1 cellular context compared by ENCODE assay signal in the genomic region with DNA sequence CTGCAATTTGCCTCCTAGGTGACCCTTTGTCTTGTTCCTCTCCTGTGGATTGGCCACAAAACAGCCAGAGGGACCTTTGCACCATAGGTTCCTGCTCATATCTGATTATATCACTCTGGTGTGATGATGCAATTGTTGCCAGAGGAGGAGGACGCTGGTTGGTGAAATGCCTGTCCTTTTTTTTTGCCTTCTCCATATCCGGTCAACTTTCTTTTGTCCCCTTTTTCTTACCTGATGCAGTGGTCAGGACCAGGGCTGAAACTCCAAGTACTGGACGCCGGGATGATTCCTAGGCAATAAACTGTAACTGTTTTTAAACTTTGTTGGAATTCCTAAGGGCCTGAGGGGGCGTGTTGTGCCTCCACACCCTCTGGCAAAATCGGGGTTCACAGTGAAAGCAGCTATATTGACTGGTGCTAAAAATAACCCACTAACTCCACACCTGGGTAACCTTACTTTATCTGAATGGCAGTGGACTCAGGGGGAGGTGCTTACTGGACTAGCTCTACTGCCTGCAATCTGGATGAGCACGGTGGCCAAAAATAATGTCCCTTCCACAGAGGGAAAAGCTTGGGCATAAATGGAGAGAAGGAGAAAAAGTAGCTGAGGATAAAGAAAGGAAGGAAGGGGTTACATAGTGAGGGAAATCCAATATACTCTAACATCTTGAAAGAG.
TF ChIP-seq lines count a peak whose summit lies in the region.

No MANE protein-coding gene starts in this region.

TF ChIP-seq in K562, 482 proteins besides CTCF, POLR2A, EP300 and RAD21 (continues in another document):
- TF ChIP-seq, protein P1, sequence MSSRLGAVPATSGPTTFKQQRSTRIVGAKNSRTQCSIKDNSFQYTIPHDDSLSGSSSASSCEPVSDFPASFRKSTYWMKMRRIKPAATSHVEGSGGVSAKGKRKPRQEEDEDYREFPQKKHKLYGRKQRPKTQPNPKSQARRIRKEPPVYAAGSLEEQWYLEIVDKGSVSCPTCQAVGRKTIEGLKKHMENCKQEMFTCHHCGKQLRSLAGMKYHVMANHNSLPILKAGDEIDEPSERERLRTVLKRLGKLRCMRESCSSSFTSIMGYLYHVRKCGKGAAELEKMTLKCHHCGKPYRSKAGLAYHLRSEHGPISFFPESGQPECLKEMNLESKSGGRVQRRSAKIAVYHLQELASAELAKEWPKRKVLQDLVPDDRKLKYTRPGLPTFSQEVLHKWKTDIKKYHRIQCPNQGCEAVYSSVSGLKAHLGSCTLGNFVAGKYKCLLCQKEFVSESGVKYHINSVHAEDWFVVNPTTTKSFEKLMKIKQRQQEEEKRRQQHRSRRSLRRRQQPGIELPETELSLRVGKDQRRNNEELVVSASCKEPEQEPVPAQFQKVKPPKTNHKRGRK (tag; IDR thresholded peaks at IDR 0.05), result no peak
- TF ChIP-seq ATF6 (CRISPR knock-in tag; IDR thresholded peaks at IDR 0.05), result no peak
- 0 out of 2 replicates have a peak, but pooled peaks have one; percentile 50 for TF ChIP-seq ZNF584 (CRISPR knock-in tag; IDR thresholded peaks at IDR 0.05; ENCODE audit: low read depth)
- TF ChIP-seq SMARCA5 (IDR thresholded peaks at IDR 0.05), result no peak
- peak; percentile 42; the same call in 1 of the 2 replicates for TF ChIP-seq ZNF197 (CRISPR knock-in tag; IDR thresholded peaks at IDR 0.05; ENCODE audit: low read depth)
- TF ChIP-seq, protein P2, sequence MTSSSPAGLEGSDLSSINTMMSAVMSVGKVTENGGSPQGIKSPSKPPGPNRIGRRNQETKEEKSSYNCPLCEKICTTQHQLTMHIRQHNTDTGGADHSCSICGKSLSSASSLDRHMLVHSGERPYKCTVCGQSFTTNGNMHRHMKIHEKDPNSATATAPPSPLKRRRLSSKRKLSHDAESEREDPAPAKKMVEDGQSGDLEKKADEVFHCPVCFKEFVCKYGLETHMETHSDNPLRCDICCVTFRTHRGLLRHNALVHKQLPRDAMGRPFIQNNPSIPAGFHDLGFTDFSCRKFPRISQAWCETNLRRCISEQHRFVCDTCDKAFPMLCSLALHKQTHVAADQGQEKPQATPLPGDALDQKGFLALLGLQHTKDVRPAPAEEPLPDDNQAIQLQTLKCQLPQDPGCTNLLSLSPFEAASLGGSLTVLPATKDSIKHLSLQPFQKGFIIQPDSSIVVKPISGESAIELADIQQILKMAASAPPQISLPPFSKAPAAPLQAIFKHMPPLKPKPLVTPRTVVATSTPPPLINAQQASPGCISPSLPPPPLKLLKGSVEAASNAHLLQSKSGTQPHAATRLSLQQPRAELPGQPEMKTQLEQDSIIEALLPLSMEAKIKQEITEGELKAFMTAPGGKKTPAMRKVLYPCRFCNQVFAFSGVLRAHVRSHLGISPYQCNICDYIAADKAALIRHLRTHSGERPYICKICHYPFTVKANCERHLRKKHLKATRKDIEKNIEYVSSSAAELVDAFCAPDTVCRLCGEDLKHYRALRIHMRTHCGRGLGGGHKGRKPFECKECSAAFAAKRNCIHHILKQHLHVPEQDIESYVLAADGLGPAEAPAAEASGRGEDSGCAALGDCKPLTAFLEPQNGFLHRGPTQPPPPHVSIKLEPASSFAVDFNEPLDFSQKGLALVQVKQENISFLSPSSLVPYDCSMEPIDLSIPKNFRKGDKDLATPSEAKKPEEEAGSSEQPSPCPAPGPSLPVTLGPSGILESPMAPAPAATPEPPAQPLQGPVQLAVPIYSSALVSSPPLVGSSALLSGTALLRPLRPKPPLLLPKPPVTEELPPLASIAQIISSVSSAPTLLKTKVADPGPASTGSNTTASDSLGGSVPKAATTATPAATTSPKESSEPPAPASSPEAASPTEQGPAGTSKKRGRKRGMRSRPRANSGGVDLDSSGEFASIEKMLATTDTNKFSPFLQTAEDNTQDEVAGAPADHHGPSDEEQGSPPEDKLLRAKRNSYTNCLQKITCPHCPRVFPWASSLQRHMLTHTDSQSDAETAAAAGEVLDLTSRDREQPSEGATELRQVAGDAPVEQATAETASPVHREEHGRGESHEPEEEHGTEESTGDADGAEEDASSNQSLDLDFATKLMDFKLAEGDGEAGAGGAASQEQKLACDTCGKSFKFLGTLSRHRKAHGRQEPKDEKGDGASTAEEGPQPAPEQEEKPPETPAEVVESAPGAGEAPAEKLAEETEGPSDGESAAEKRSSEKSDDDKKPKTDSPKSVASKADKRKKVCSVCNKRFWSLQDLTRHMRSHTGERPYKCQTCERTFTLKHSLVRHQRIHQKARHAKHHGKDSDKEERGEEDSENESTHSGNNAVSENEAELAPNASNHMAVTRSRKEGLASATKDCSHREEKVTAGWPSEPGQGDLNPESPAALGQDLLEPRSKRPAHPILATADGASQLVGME (CRISPR knock-in tag; IDR thresholded peaks at IDR 0.05), result no peak
- TF ChIP-seq MCM7 (IDR thresholded peaks at IDR 0.05), result no peak
- TF ChIP-seq ZNF561 (CRISPR knock-in tag; conservative IDR thresholded peaks at IDR 0.05), result no peak
- no peak for TF ChIP-seq ZBTB7A (IDR thresholded peaks at IDR 0.05; ENCODE audit: borderline replicate concordance, control insufficient read depth, low read depth, low read length)
- no peak for TF ChIP-seq E4F1 (CRISPR knock-in tag; IDR thresholded peaks at IDR 0.05; ENCODE audit: borderline replicate concordance)
- no peak for TF ChIP-seq PTRF (tag; IDR thresholded peaks at IDR 0.05)
- no peak for TF ChIP-seq HOXB6 (CRISPR knock-in tag; IDR thresholded peaks at IDR 0.05; ENCODE audit: borderline replicate concordance)
- no peak for TF ChIP-seq TFAM (CRISPR knock-in tag; conservative IDR thresholded peaks at IDR 0.05)
- no peak for TF ChIP-seq SLC30A9 (CRISPR knock-in tag; IDR thresholded peaks at IDR 0.05)
- TF ChIP-seq CREBBP (IDR thresholded peaks at IDR 0.05; ENCODE audit: low read depth, low read length), result no peak
- TF ChIP-seq NR0B1 (IDR thresholded peaks at IDR 0.05; ENCODE audit: partially characterized antibody), result no peak
- TF ChIP-seq BCL6 (CRISPR knock-in tag; IDR thresholded peaks at IDR 0.05), result no peak
- no peak for TF ChIP-seq SP2 (IDR thresholded peaks at IDR 0.05; ENCODE audit: extremely low read depth, low read depth, low read length, poor library complexity, severe bottlenecking)
- no peak for TF ChIP-seq ZNF133 (CRISPR knock-in tag; IDR thresholded peaks at IDR 0.05)
- no peak for TF ChIP-seq WHSC1 (IDR thresholded peaks at IDR 0.05; ENCODE audit: low read length)
- no peak for TF ChIP-seq STAT6 (CRISPR knock-in tag; IDR thresholded peaks at IDR 0.05)
- no peak for TF ChIP-seq ZBTB9 (CRISPR knock-in tag; IDR thresholded peaks at IDR 0.05)
- peak; percentile 40; the same call in 1 of the 2 replicates for TF ChIP-seq DPF2 (IDR thresholded peaks at IDR 0.05)
- no peak for TF ChIP-seq NUFIP1 (IDR thresholded peaks at IDR 0.05; ENCODE audit: partially characterized antibody)
- TF ChIP-seq TOE1 (IDR thresholded peaks at IDR 0.05; ENCODE audit: borderline replicate concordance), result no peak
- TF ChIP-seq TOE1 (CRISPR knock-in tag; IDR thresholded peaks at IDR 0.05; ENCODE audit: borderline replicate concordance, low read depth), result no peak
- TF ChIP-seq, protein P3, sequence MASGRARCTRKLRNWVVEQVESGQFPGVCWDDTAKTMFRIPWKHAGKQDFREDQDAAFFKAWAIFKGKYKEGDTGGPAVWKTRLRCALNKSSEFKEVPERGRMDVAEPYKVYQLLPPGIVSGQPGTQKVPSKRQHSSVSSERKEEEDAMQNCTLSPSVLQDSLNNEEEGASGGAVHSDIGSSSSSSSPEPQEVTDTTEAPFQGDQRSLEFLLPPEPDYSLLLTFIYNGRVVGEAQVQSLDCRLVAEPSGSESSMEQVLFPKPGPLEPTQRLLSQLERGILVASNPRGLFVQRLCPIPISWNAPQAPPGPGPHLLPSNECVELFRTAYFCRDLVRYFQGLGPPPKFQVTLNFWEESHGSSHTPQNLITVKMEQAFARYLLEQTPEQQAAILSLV (tag; IDR thresholded peaks at IDR 0.05), result peak; percentile 83
- TF ChIP-seq, protein P4, sequence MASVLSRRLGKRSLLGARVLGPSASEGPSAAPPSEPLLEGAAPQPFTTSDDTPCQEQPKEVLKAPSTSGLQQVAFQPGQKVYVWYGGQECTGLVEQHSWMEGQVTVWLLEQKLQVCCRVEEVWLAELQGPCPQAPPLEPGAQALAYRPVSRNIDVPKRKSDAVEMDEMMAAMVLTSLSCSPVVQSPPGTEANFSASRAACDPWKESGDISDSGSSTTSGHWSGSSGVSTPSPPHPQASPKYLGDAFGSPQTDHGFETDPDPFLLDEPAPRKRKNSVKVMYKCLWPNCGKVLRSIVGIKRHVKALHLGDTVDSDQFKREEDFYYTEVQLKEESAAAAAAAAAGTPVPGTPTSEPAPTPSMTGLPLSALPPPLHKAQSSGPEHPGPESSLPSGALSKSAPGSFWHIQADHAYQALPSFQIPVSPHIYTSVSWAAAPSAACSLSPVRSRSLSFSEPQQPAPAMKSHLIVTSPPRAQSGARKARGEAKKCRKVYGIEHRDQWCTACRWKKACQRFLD (CRISPR knock-in tag; IDR thresholded peaks at IDR 0.05), result no peak
- TF ChIP-seq PTTG1 (tag; IDR thresholded peaks at IDR 0.05; ENCODE audit: low read depth), result no peak
- TF ChIP-seq SMAD3 (CRISPR knock-in tag; conservative IDR thresholded peaks at IDR 0.05), result no peak
- no peak for TF ChIP-seq CBX2 (IDR thresholded peaks at IDR 0.05; ENCODE audit: insufficient read depth, low read length, poor library complexity, severe bottlenecking)
- peak; percentile 30; the same call in 1 of the 2 replicates for TF ChIP-seq RNF2 (IDR thresholded peaks at IDR 0.05)
- TF ChIP-seq CREM (IDR thresholded peaks at IDR 0.05; ENCODE audit: low read depth), result peak; percentile 58
- no peak for TF ChIP-seq HDAC3 (IDR thresholded peaks at IDR 0.05; ENCODE audit: borderline replicate concordance, partially characterized antibody)
